ENCODE assay signal across 1 cellular context in genomic region chr5:2112128-2112808, GRCh38.
TF ChIP-seq lines count a peak whose summit lies in the region.

No MANE protein-coding gene starts in this region.

TF ChIP-seq in GM23338, 12 proteins besides CTCF, POLR2A, EP300 and RAD21:
- TF ChIP-seq, protein P1, sequence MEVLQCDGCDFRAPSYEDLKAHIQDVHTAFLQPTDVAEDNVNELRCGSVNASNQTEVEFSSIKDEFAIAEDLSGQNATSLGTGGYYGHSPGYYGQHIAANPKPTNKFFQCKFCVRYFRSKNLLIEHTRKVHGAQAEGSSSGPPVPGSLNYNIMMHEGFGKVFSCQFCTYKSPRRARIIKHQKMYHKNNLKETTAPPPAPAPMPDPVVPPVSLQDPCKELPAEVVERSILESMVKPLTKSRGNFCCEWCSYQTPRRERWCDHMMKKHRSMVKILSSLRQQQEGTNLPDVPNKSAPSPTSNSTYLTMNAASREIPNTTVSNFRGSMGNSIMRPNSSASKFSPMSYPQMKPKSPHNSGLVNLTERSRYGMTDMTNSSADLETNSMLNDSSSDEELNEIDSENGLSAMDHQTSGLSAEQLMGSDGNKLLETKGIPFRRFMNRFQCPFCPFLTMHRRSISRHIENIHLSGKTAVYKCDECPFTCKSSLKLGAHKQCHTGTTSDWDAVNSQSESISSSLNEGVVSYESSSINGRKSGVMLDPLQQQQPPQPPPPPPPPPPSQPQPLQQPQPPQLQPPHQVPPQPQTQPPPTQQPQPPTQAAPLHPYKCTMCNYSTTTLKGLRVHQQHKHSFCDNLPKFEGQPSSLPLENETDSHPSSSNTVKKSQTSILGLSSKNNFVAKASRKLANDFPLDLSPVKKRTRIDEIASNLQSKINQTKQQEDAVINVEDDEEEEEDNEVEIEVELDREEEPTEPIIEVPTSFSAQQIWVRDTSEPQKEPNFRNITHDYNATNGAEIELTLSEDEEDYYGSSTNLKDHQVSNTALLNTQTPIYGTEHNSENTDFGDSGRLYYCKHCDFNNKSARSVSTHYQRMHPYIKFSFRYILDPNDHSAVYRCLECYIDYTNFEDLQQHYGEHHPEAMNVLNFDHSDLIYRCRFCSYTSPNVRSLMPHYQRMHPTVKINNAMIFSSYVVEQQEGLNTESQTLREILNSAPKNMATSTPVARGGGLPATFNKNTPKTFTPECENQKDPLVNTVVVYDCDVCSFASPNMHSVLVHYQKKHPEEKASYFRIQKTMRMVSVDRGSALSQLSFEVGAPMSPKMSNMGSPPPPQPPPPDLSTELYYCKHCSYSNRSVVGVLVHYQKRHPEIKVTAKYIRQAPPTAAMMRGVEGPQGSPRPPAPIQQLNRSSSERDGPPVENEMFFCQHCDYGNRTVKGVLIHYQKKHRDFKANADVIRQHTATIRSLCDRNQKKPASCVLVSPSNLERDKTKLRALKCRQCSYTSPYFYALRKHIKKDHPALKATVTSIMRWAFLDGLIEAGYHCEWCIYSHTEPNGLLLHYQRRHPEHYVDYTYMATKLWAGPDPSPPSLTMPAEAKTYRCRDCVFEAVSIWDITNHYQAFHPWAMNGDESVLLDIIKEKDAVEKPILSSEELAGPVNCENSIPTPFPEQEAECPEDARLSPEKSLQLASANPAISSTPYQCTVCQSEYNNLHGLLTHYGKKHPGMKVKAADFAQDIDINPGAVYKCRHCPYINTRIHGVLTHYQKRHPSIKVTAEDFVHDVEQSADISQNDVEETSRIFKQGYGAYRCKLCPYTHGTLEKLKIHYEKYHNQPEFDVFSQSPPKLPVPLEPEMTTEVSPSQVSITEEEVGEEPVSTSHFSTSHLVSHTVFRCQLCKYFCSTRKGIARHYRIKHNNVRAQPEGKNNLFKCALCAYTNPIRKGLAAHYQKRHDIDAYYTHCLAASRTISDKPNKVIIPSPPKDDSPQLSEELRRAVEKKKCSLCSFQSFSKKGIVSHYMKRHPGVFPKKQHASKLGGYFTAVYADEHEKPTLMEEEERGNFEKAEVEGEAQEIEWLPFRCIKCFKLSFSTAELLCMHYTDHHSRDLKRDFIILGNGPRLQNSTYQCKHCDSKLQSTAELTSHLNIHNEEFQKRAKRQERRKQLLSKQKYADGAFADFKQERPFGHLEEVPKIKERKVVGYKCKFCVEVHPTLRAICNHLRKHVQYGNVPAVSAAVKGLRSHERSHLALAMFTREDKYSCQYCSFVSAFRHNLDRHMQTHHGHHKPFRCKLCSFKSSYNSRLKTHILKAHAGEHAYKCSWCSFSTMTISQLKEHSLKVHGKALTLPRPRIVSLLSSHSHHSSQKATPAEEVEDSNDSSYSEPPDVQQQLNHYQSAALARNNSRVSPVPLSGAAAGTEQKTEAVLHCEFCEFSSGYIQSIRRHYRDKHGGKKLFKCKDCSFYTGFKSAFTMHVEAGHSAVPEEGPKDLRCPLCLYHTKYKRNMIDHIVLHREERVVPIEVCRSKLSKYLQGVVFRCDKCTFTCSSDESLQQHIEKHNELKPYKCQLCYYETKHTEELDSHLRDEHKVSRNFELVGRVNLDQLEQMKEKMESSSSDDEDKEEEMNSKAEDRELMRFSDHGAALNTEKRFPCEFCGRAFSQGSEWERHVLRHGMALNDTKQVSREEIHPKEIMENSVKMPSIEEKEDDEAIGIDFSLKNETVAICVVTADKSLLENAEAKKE (CRISPR knock-in tag; IDR thresholded peaks at IDR 0.05) = no peak
- TF ChIP-seq STAT1 (IDR thresholded peaks at IDR 0.05; ENCODE audit: unreplicated experiment) (no peak), EZH2 (IDR thresholded peaks at IDR 0.05; ENCODE audit: low read depth, unreplicated experiment) (no peak), REST (IDR thresholded peaks at IDR 0.05; ENCODE audit: unreplicated experiment) (no peak), CREB1 (CRISPR knock-in tag; IDR thresholded peaks at IDR 0.05; ENCODE audit: low read depth) (no peak), POLR2AphosphoS5 (IDR thresholded peaks at IDR 0.05; ENCODE audit: low read depth) (no peak), EZH2phosphoT487 (IDR thresholded peaks at IDR 0.05; ENCODE audit: unreplicated experiment) (no peak), JUNB (IDR thresholded peaks at IDR 0.05; ENCODE audit: unreplicated experiment) (no peak), ZNF114 (CRISPR knock-in tag; IDR thresholded peaks at IDR 0.05) (no peak), ZNF331 (CRISPR knock-in tag; IDR thresholded peaks at IDR 0.05; ENCODE audit: low read depth) (no peak), ETS1 (IDR thresholded peaks at IDR 0.05) (no peak), NANOG (IDR thresholded peaks at IDR 0.05; ENCODE audit: borderline replicate concordance) (no peak)
TF ChIP-seq in GM23338: peak in this region for 0.
